ENCODE assay signal across 3 cellular contexts in genomic region chr18:34928068-34928753, GRCh38.
TF ChIP-seq lines count a peak whose summit lies in the region.

No MANE protein-coding gene starts in this region.

TF ChIP-seq in WTC11, 78 proteins besides CTCF, POLR2A, EP300 and RAD21:
- no peak for TF ChIP-seq JUN (CRISPR knock-in tag; IDR thresholded peaks at IDR 0.05)
- no peak for TF ChIP-seq ETV6 (CRISPR knock-in tag; IDR thresholded peaks at IDR 0.05)
- no peak for TF ChIP-seq E2F5 (CRISPR knock-in tag; IDR thresholded peaks at IDR 0.05)
- TF ChIP-seq ZNF416 (CRISPR knock-in tag; IDR thresholded peaks at IDR 0.05): no peak
- TF ChIP-seq, protein P1, sequence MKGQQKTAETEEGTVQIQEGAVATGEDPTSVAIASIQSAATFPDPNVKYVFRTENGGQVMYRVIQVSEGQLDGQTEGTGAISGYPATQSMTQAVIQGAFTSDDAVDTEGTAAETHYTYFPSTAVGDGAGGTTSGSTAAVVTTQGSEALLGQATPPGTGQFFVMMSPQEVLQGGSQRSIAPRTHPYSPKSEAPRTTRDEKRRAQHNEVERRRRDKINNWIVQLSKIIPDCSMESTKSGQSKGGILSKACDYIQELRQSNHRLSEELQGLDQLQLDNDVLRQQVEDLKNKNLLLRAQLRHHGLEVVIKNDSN (CRISPR knock-in tag; IDR thresholded peaks at IDR 0.05): no peak
- no peak for TF ChIP-seq E2F4 (CRISPR knock-in tag; IDR thresholded peaks at IDR 0.05; ENCODE audit: borderline replicate concordance, low read depth)

TF ChIP-seq in HepG2, 621 proteins besides CTCF, POLR2A, EP300 and RAD21 (continues in another document):
- TF ChIP-seq ZNF768 (CRISPR knock-in tag; IDR thresholded peaks at IDR 0.05) (no peak), THYN1 (CRISPR knock-in tag; IDR thresholded peaks at IDR 0.05; ENCODE audit: borderline replicate concordance, low read depth) (no peak), ONECUT2 (CRISPR knock-in tag; IDR thresholded peaks at IDR 0.05) (no peak), MED8 (CRISPR knock-in tag; IDR thresholded peaks at IDR 0.05; ENCODE audit: insufficient replicate concordance) (no peak), ZBTB7A (CRISPR knock-in tag; IDR thresholded peaks at IDR 0.05) (no peak), ZBTB37 (CRISPR knock-in tag; IDR thresholded peaks at IDR 0.05) (no peak), HMG20B (CRISPR knock-in tag; conservative IDR thresholded peaks at IDR 0.05) (peak; percentile 70), HOXD1 (CRISPR knock-in tag; IDR thresholded peaks at IDR 0.05) (no peak), ARNT2 (CRISPR knock-in tag; IDR thresholded peaks at IDR 0.05; ENCODE audit: low read depth) (0 out of 2 replicates have a peak, but pooled peaks have one; percentile 20), ZNF20 (CRISPR knock-in tag; IDR thresholded peaks at IDR 0.05) (no peak), BCL6 (CRISPR knock-in tag; IDR thresholded peaks at IDR 0.05) (0 out of 2 replicates have a peak, but pooled peaks have one; percentile 8), SNAPC2 (CRISPR knock-in tag; IDR thresholded peaks at IDR 0.05) (0 out of 2 replicates have a peak, but pooled peaks have one; percentile 83), KLF6 (CRISPR knock-in tag; IDR thresholded peaks at IDR 0.05) (peak; percentile 67; the same call in 1 of the 2 replicates), HMG20A (CRISPR knock-in tag; IDR thresholded peaks at IDR 0.05; ENCODE audit: borderline replicate concordance) (peak; percentile 69; the same call in 1 of the 2 replicates), ZEB1 (IDR thresholded peaks at IDR 0.05; ENCODE audit: insufficient replicate concordance, low read depth) (no peak), NPAS2 (CRISPR knock-in tag; IDR thresholded peaks at IDR 0.05; ENCODE audit: borderline replicate concordance) (no peak), ZNF782 (CRISPR knock-in tag; IDR thresholded peaks at IDR 0.05; ENCODE audit: borderline replicate concordance) (no peak), ETV5 (CRISPR knock-in tag; IDR thresholded peaks at IDR 0.05; ENCODE audit: borderline replicate concordance) (peak; percentile 9; the same call in 1 of the 2 replicates), ZNF547 (CRISPR knock-in tag; IDR thresholded peaks at IDR 0.05) (no peak; the same call in 1 of the 2 replicates), KLF16 (CRISPR knock-in tag; IDR thresholded peaks at IDR 0.05) (no peak), ZBTB7B (CRISPR knock-in tag; IDR thresholded peaks at IDR 0.05) (peak; percentile 83), SNRNP70 (IDR thresholded peaks at IDR 0.05; ENCODE audit: low read depth, low read length) (no peak)
- TF ChIP-seq, protein P2, sequence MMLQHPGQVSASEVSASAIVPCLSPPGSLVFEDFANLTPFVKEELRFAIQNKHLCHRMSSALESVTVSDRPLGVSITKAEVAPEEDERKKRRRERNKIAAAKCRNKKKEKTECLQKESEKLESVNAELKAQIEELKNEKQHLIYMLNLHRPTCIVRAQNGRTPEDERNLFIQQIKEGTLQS (CRISPR knock-in tag; IDR thresholded peaks at IDR 0.05): peak; percentile 79
- TF ChIP-seq, protein P3, sequence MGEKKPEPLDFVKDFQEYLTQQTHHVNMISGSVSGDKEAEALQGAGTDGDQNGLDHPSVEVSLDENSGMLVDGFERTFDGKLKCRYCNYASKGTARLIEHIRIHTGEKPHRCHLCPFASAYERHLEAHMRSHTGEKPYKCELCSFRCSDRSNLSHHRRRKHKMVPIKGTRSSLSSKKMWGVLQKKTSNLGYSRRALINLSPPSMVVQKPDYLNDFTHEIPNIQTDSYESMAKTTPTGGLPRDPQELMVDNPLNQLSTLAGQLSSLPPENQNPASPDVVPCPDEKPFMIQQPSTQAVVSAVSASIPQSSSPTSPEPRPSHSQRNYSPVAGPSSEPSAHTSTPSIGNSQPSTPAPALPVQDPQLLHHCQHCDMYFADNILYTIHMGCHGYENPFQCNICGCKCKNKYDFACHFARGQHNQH (CRISPR knock-in tag; IDR thresholded peaks at IDR 0.05): peak; percentile 38; the same call in 1 of the 2 replicates
- TF ChIP-seq, protein P4, sequence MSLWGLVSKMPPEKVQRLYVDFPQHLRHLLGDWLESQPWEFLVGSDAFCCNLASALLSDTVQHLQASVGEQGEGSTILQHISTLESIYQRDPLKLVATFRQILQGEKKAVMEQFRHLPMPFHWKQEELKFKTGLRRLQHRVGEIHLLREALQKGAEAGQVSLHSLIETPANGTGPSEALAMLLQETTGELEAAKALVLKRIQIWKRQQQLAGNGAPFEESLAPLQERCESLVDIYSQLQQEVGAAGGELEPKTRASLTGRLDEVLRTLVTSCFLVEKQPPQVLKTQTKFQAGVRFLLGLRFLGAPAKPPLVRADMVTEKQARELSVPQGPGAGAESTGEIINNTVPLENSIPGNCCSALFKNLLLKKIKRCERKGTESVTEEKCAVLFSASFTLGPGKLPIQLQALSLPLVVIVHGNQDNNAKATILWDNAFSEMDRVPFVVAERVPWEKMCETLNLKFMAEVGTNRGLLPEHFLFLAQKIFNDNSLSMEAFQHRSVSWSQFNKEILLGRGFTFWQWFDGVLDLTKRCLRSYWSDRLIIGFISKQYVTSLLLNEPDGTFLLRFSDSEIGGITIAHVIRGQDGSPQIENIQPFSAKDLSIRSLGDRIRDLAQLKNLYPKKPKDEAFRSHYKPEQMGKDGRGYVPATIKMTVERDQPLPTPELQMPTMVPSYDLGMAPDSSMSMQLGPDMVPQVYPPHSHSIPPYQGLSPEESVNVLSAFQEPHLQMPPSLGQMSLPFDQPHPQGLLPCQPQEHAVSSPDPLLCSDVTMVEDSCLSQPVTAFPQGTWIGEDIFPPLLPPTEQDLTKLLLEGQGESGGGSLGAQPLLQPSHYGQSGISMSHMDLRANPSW (CRISPR knock-in tag; IDR thresholded peaks at IDR 0.05; ENCODE audit: borderline replicate concordance): no peak
- TF ChIP-seq, protein P5, sequence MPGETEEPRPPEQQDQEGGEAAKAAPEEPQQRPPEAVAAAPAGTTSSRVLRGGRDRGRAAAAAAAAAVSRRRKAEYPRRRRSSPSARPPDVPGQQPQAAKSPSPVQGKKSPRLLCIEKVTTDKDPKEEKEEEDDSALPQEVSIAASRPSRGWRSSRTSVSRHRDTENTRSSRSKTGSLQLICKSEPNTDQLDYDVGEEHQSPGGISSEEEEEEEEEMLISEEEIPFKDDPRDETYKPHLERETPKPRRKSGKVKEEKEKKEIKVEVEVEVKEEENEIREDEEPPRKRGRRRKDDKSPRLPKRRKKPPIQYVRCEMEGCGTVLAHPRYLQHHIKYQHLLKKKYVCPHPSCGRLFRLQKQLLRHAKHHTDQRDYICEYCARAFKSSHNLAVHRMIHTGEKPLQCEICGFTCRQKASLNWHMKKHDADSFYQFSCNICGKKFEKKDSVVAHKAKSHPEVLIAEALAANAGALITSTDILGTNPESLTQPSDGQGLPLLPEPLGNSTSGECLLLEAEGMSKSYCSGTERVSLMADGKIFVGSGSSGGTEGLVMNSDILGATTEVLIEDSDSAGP (CRISPR knock-in tag; IDR thresholded peaks at IDR 0.05; ENCODE audit: borderline replicate concordance): peak; percentile 46; the same call in 1 of the 2 replicates

TF ChIP-seq in SK-N-SH, 30 proteins besides CTCF, POLR2A, EP300 and RAD21:
- TF ChIP-seq SIN3A (IDR thresholded peaks at IDR 0.05; ENCODE audit: borderline replicate concordance, low read depth, low read length): no peak
- TF ChIP-seq, protein P1 (IDR thresholded peaks at IDR 0.05; ENCODE audit: borderline replicate concordance, low read depth): no peak
- TF ChIP-seq FOXJ3 (CRISPR knock-in tag; IDR thresholded peaks at IDR 0.05): no peak
- no peak for TF ChIP-seq YY1 (IDR thresholded peaks at IDR 0.05; ENCODE audit: low read depth)
- TF ChIP-seq POLR2AphosphoS5 (IDR thresholded peaks at IDR 0.05; ENCODE audit: low read depth, low read length): no peak
- no peak for TF ChIP-seq SMC3 (IDR thresholded peaks at IDR 0.05; ENCODE audit: low read depth, low read length)
- TF ChIP-seq, protein P6, sequence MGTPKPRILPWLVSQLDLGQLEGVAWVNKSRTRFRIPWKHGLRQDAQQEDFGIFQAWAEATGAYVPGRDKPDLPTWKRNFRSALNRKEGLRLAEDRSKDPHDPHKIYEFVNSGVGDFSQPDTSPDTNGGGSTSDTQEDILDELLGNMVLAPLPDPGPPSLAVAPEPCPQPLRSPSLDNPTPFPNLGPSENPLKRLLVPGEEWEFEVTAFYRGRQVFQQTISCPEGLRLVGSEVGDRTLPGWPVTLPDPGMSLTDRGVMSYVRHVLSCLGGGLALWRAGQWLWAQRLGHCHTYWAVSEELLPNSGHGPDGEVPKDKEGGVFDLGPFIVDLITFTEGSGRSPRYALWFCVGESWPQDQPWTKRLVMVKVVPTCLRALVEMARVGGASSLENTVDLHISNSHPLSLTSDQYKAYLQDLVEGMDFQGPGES (IDR thresholded peaks at IDR 0.05; ENCODE audit: low read depth, low read length): no peak
- TF ChIP-seq CHD2 (IDR thresholded peaks at IDR 0.05; ENCODE audit: low read length, partially characterized antibody): no peak
- TF ChIP-seq NFIC (IDR thresholded peaks at IDR 0.05; ENCODE audit: borderline replicate concordance): no peak
- TF ChIP-seq RFX5 (IDR thresholded peaks at IDR 0.05; ENCODE audit: low read length): no peak
